2 cellular contexts compared by ENCODE assay signal in the genomic region with DNA sequence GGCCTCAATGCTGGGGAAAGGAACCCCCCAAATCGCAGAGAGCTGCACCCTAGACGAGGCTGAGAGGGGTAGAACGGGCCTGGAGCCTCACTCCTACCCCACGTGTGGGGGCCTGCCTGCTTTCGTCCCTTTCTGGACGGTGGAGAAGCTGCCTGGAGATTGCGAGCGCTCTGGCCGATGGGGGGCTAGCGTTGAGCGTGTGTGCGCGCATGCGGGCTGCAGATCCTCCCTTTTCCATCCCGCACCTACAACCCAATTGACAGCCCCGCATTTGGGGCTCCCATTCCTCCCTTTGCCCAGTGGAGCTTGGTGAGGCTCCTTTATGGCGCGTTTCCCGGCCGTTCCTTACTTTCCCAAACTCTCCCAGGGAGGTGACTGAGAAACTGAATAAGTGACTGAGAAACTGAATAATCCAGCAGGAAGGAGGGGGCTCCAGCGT.
A peak's percentile ranks its signal among the peaks of the same experiment; 100 is the strongest.
TF ChIP-seq lines count a peak whose summit lies in the region.

No MANE protein-coding gene starts in this region.

TF ChIP-seq in GM12878, 131 proteins besides CTCF, POLR2A, EP300 and RAD21:
- TF ChIP-seq, protein P1, sequence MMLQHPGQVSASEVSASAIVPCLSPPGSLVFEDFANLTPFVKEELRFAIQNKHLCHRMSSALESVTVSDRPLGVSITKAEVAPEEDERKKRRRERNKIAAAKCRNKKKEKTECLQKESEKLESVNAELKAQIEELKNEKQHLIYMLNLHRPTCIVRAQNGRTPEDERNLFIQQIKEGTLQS (IDR thresholded peaks at IDR 0.05; ENCODE audit: borderline replicate concordance, extremely low read depth, low read depth, low read length), result no peak
- TF ChIP-seq HDAC2 (IDR thresholded peaks at IDR 0.05), result no peak
- TF ChIP-seq, protein P2, sequence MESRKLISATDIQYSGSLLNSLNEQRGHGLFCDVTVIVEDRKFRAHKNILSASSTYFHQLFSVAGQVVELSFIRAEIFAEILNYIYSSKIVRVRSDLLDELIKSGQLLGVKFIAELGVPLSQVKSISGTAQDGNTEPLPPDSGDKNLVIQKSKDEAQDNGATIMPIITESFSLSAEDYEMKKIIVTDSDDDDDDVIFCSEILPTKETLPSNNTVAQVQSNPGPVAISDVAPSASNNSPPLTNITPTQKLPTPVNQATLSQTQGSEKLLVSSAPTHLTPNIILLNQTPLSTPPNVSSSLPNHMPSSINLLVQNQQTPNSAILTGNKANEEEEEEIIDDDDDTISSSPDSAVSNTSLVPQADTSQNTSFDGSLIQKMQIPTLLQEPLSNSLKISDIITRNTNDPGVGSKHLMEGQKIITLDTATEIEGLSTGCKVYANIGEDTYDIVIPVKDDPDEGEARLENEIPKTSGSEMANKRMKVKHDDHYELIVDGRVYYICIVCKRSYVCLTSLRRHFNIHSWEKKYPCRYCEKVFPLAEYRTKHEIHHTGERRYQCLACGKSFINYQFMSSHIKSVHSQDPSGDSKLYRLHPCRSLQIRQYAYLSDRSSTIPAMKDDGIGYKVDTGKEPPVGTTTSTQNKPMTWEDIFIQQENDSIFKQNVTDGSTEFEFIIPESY (IDR thresholded peaks at IDR 0.05), result no peak
- no peak for TF ChIP-seq SREBF2 (IDR thresholded peaks at IDR 0.05; ENCODE audit: low read length)
- no peak for TF ChIP-seq CEBPB (IDR thresholded peaks at IDR 0.05; ENCODE audit: borderline replicate concordance in 1 of 2, low read depth in 2 of 2, low read length in 2 of 2)
- no peak for TF ChIP-seq JUNB (IDR thresholded peaks at IDR 0.05)
- no peak for TF ChIP-seq SPI1 (IDR thresholded peaks at IDR 0.05; ENCODE audit: borderline replicate concordance, insufficient read depth, low read depth, low read length)
- no peak for TF ChIP-seq HCFC1 (IDR thresholded peaks at IDR 0.05; ENCODE audit: low read length)
- TF ChIP-seq NFIC (IDR thresholded peaks at IDR 0.05; ENCODE audit: low read depth, low read length), result no peak
- TF ChIP-seq POU2F2 (IDR thresholded peaks at IDR 0.05; ENCODE audit: borderline replicate concordance, low read depth, low read length), result no peak
- no peak for TF ChIP-seq NRF1 (conservative IDR thresholded peaks at IDR 0.05; ENCODE audit: low read depth, low read length)
- no peak for TF ChIP-seq CHD2 (IDR thresholded peaks at IDR 0.05; ENCODE audit: borderline replicate concordance, low read depth, low read length)
- TF ChIP-seq, protein P3, sequence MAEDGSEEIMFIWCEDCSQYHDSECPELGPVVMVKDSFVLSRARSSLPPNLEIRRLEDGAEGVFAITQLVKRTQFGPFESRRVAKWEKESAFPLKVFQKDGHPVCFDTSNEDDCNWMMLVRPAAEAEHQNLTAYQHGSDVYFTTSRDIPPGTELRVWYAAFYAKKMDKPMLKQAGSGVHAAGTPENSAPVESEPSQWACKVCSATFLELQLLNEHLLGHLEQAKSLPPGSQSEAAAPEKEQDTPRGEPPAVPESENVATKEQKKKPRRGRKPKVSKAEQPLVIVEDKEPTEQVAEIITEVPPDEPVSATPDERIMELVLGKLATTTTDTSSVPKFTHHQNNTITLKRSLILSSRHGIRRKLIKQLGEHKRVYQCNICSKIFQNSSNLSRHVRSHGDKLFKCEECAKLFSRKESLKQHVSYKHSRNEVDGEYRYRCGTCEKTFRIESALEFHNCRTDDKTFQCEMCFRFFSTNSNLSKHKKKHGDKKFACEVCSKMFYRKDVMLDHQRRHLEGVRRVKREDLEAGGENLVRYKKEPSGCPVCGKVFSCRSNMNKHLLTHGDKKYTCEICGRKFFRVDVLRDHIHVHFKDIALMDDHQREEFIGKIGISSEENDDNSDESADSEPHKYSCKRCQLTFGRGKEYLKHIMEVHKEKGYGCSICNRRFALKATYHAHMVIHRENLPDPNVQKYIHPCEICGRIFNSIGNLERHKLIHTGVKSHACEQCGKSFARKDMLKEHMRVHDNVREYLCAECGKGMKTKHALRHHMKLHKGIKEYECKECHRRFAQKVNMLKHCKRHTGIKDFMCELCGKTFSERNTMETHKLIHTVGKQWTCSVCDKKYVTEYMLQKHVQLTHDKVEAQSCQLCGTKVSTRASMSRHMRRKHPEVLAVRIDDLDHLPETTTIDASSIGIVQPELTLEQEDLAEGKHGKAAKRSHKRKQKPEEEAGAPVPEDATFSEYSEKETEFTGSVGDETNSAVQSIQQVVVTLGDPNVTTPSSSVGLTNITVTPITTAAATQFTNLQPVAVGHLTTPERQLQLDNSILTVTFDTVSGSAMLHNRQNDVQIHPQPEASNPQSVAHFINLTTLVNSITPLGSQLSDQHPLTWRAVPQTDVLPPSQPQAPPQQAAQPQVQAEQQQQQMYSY (CRISPR knock-in tag; IDR thresholded peaks at IDR 0.05), result no peak
- no peak for TF ChIP-seq CREB1 (IDR thresholded peaks at IDR 0.05; ENCODE audit: low read depth)
- no peak for TF ChIP-seq IKZF2 (IDR thresholded peaks at IDR 0.05)
- TF ChIP-seq TBL1XR1 (IDR thresholded peaks at IDR 0.05; ENCODE audit: low read depth, low read length), result no peak
- no peak for TF ChIP-seq BHLHE40 (IDR thresholded peaks at IDR 0.05; ENCODE audit: borderline replicate concordance in 1 of 2, low read depth in 2 of 2, low read length in 1 of 2)
- TF ChIP-seq, protein P4, sequence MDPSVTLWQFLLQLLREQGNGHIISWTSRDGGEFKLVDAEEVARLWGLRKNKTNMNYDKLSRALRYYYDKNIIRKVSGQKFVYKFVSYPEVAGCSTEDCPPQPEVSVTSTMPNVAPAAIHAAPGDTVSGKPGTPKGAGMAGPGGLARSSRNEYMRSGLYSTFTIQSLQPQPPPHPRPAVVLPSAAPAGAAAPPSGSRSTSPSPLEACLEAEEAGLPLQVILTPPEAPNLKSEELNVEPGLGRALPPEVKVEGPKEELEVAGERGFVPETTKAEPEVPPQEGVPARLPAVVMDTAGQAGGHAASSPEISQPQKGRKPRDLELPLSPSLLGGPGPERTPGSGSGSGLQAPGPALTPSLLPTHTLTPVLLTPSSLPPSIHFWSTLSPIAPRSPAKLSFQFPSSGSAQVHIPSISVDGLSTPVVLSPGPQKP (IDR thresholded peaks at IDR 0.05; ENCODE audit: low read depth, low read length), result no peak
- TF ChIP-seq, protein P5, sequence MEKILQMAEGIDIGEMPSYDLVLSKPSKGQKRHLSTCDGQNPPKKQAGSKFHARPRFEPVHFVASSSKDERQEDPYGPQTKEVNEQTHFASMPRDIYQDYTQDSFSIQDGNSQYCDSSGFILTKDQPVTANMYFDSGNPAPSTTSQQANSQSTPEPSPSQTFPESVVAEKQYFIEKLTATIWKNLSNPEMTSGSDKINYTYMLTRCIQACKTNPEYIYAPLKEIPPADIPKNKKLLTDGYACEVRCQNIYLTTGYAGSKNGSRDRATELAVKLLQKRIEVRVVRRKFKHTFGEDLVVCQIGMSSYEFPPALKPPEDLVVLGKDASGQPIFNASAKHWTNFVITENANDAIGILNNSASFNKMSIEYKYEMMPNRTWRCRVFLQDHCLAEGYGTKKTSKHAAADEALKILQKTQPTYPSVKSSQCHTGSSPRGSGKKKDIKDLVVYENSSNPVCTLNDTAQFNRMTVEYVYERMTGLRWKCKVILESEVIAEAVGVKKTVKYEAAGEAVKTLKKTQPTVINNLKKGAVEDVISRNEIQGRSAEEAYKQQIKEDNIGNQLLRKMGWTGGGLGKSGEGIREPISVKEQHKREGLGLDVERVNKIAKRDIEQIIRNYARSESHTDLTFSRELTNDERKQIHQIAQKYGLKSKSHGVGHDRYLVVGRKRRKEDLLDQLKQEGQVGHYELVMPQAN (conservative IDR thresholded peaks at IDR 0.05), result no peak
TF ChIP-seq in GM12878: peak in this region for 0.

TF ChIP-seq in liver, 16 proteins besides CTCF, POLR2A, EP300 and RAD21:
- peak; percentile 2 for TF ChIP-seq FOXA1 (IDR thresholded peaks at IDR 0.05)
- TF ChIP-seq YY1 (IDR thresholded peaks at IDR 0.05), result no peak
TF ChIP-seq in liver: peak in this region for 1.
